Comparison of ENCODE assay signal across 1 cellular context in the genomic region with DNA sequence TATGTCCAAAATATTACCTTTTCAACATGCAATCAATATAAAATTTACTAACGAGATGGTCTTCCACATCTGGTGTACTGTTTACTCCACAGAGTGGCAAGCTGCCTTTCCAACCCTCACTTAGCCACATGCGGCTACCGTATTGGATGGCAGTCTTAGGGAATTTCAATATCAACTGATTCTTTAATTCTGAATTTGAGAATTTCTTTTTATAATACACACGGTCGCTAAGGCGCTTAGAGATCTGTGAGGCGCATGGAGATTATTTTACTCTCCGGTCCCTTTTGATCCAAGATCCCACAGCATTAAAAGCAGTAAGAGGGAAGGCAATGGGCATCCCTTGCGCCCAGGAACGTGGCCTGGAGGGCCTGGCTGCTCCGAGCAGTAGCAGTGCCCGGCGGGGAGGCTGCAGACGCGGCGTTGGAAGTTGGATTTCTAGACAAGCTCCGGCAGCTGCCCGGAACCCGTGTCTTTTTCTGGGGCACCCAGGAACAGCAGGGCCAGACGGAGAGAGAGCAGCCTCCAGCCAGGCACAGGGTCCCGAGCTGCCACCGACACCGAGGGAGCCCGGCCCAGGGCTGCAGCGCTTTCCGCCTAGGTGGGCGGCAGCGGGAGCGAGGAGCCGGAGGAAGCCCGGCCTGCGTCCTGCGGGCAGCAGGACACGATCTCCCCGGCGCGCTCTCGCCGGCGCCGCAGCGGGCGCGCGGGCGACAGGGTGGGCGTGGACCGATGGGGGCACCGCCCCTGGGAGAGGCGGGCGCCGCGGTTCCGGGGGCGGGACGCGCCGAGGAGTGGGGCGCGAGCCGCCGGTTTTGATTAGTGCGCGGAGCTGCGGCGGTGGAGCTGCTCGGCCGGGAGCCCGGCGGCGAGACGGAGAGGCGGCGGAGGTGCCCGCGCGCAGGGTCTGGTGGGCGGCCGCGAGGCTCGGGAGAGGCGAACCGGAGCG.
A peak's percentile ranks its signal among the peaks of the same experiment; 100 is the strongest.
TF ChIP-seq lines count a peak whose summit lies in the region.

Gene UGCG (plus strand): TSS at position 819 of the 946 bp plus-strand sequence. CDS start 402 bp downstream, outside the sequence.

TF ChIP-seq in HepG2, 621 proteins besides CTCF, POLR2A, EP300 and RAD21 (continued from another document and continues in another):
- no peak for TF ChIP-seq AHDC1 (CRISPR knock-in tag; IDR thresholded peaks at IDR 0.05; ENCODE audit: borderline replicate concordance)
- no peak for TF ChIP-seq SRY (CRISPR knock-in tag; IDR thresholded peaks at IDR 0.05)
- no peak for TF ChIP-seq SOX13 (IDR thresholded peaks at IDR 0.05)
- TF ChIP-seq SOX13 (CRISPR knock-in tag; conservative IDR thresholded peaks at IDR 0.05 in 1 of 2, IDR thresholded peaks at IDR 0.05 in 1 of 2): peak in 1 of 2 experiments; percentile 29; a peak in 1 of 4 replicates
- TF ChIP-seq, protein P1, sequence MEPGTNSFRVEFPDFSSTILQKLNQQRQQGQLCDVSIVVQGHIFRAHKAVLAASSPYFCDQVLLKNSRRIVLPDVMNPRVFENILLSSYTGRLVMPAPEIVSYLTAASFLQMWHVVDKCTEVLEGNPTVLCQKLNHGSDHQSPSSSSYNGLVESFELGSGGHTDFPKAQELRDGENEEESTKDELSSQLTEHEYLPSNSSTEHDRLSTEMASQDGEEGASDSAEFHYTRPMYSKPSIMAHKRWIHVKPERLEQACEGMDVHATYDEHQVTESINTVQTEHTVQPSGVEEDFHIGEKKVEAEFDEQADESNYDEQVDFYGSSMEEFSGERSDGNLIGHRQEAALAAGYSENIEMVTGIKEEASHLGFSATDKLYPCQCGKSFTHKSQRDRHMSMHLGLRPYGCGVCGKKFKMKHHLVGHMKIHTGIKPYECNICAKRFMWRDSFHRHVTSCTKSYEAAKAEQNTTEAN (CRISPR knock-in tag; conservative IDR thresholded peaks at IDR 0.05): peak; percentile 41; the same call in 1 of the 2 replicates
- TF ChIP-seq NFKBIZ (CRISPR knock-in tag; IDR thresholded peaks at IDR 0.05): no peak
- TF ChIP-seq TRIM24 (CRISPR knock-in tag; IDR thresholded peaks at IDR 0.05): no peak
- TF ChIP-seq NFYC (CRISPR knock-in tag; IDR thresholded peaks at IDR 0.05): no peak
- TF ChIP-seq ZNF251 (CRISPR knock-in tag; IDR thresholded peaks at IDR 0.05): no peak
- TF ChIP-seq, protein P2, sequence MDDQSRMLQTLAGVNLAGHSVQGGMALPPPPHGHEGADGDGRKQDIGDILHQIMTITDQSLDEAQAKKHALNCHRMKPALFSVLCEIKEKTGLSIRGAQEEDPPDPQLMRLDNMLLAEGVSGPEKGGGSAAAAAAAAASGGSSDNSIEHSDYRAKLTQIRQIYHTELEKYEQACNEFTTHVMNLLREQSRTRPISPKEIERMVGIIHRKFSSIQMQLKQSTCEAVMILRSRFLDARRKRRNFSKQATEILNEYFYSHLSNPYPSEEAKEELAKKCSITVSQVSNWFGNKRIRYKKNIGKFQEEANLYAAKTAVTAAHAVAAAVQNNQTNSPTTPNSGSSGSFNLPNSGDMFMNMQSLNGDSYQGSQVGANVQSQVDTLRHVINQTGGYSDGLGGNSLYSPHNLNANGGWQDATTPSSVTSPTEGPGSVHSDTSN (CRISPR knock-in tag; IDR thresholded peaks at IDR 0.05; ENCODE audit: borderline replicate concordance): peak; percentile 72; the same call in 1 of the 2 replicates
- no peak for TF ChIP-seq ZNF513 (CRISPR knock-in tag; conservative IDR thresholded peaks at IDR 0.05)
- no peak for TF ChIP-seq MTA3 (CRISPR knock-in tag; IDR thresholded peaks at IDR 0.05)
- no peak; the same call in 1 of the 2 replicates for TF ChIP-seq TMF1 (CRISPR knock-in tag; IDR thresholded peaks at IDR 0.05; ENCODE audit: low read depth)
- peak; percentile 65 for TF ChIP-seq HDAC1 (CRISPR knock-in tag; IDR thresholded peaks at IDR 0.05)
- TF ChIP-seq ZNF839 (CRISPR knock-in tag; IDR thresholded peaks at IDR 0.05; ENCODE audit: borderline replicate concordance): no peak
- TF ChIP-seq ZNF746 (CRISPR knock-in tag; IDR thresholded peaks at IDR 0.05): 0 out of 2 replicates have a peak, but pooled peaks have one; percentile 31
- TF ChIP-seq BRCA1 (CRISPR knock-in tag; IDR thresholded peaks at IDR 0.05): 0 out of 2 replicates have a peak, but pooled peaks have one; percentile 71
- TF ChIP-seq ZBTB34 (CRISPR knock-in tag; IDR thresholded peaks at IDR 0.05): no peak
- no peak for TF ChIP-seq ZBTB2 (CRISPR knock-in tag; IDR thresholded peaks at IDR 0.05; ENCODE audit: low read depth)
- TF ChIP-seq ZNF550 (CRISPR knock-in tag; IDR thresholded peaks at IDR 0.05; ENCODE audit: borderline replicate concordance): no peak
- no peak for TF ChIP-seq SCMH1 (CRISPR knock-in tag; IDR thresholded peaks at IDR 0.05; ENCODE audit: borderline replicate concordance)
- TF ChIP-seq JDP2 (CRISPR knock-in tag; IDR thresholded peaks at IDR 0.05; ENCODE audit: borderline replicate concordance): no peak; the same call in 1 of the 2 replicates
- TF ChIP-seq, protein P3, sequence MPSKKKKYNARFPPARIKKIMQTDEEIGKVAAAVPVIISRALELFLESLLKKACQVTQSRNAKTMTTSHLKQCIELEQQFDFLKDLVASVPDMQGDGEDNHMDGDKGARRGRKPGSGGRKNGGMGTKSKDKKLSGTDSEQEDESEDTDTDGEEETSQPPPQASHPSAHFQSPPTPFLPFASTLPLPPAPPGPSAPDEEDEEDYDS (CRISPR knock-in tag; IDR thresholded peaks at IDR 0.05): no peak
- TF ChIP-seq EZH2 (conservative IDR thresholded peaks at IDR 0.05; ENCODE audit: low read depth, low read length): no peak
- TF ChIP-seq MAFF (IDR thresholded peaks at IDR 0.05; ENCODE audit: low read depth, low read length): no peak
- TF ChIP-seq NR3C1 (CRISPR knock-in tag; IDR thresholded peaks at IDR 0.05): no peak
- TF ChIP-seq ZBTB7B (CRISPR knock-in tag; IDR thresholded peaks at IDR 0.05): peak; percentile 84
- TF ChIP-seq, protein P4, sequence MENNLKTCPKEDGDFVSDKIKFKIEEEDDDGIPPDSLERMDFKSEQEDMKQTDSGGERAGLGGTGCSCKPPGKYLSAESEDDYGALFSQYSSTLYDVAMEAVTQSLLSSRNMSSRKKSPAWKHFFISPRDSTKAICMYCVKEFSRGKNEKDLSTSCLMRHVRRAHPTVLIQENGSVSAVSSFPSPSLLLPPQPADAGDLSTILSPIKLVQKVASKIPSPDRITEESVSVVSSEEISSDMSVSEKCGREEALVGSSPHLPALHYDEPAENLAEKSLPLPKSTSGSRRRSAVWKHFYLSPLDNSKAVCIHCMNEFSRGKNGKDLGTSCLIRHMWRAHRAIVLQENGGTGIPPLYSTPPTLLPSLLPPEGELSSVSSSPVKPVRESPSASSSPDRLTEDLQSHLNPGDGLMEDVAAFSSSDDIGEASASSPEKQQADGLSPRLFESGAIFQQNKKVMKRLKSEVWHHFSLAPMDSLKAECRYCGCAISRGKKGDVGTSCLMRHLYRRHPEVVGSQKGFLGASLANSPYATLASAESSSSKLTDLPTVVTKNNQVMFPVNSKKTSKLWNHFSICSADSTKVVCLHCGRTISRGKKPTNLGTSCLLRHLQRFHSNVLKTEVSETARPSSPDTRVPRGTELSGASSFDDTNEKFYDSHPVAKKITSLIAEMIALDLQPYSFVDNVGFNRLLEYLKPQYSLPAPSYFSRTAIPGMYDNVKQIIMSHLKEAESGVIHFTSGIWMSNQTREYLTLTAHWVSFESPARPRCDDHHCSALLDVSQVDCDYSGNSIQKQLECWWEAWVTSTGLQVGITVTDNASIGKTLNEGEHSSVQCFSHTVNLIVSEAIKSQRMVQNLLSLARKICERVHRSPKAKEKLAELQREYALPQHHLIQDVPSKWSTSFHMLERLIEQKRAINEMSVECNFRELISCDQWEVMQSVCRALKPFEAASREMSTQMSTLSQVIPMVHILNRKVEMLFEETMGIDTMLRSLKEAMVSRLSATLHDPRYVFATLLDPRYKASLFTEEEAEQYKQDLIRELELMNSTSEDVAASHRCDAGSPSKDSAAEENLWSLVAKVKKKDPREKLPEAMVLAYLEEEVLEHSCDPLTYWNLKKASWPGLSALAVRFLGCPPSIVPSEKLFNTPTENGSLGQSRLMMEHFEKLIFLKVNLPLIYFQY (CRISPR knock-in tag; IDR thresholded peaks at IDR 0.05; ENCODE audit: borderline replicate concordance): peak; percentile 66; the same call in 1 of the 2 replicates
- no peak for TF ChIP-seq PRPF4 (IDR thresholded peaks at IDR 0.05; ENCODE audit: low read depth, low read length, poor library complexity, severe bottlenecking)
- TF ChIP-seq ZNF20 (CRISPR knock-in tag; IDR thresholded peaks at IDR 0.05): no peak
- no peak for TF ChIP-seq BCL6 (CRISPR knock-in tag; IDR thresholded peaks at IDR 0.05)
- TF ChIP-seq ATM (IDR thresholded peaks at IDR 0.05; ENCODE audit: borderline replicate concordance): no peak
- TF ChIP-seq ZFAT (CRISPR knock-in tag; conservative IDR thresholded peaks at IDR 0.05): 0 out of 2 replicates have a peak, but pooled peaks have one; percentile 67
